ENCODE assay signal across 1 cellular context in the genomic region with DNA sequence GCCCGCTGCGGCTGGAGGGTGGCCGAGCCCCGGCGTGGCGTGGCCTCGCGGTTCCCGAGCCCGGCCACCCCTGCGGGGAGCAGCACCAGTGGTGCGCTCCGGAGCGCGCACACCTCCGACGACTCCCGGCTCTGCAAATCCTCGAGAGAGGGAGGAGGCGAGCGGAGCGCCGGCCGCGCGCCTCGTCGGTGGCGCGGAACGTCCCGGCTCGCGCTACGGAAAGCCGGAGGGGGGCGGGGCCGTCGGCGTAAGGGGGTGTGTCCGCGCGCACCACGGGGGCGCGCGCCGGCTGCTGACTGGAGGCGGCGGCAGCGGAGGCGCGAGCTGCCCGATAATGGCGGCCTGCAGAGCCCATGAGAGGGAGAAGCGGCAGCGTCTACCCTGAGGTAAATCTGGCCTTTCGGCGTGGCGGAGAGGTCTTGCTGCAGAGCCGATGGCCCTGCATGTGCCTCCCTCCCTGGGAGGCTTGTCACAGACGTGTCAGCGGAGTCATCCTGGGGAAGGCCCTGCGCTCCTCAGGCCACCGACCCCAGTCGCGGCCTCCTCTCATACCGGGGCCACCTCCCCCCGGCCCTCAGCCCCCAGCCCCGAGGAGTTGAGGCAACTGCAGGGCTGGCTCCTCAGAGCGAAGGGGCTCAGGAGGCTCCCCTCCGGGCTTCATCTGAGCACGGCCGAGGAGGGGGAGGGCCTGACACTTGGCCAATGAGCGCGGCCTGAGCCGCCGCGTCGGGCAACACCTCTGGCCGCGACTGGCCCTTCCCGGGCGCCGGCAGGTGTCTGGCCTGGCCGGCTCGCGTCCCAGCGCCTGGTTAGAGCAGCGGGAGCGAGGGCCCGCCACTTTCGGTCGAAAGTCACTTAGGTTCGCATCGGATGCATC.
TF ChIP-seq lines count a peak whose summit lies in the region.

A gene (plus strand): TSS at position 295 of the 877 bp plus-strand sequence. CDS start 2,485 bp downstream, outside the sequence.

TF ChIP-seq in K562, 482 proteins besides CTCF, POLR2A, EP300 and RAD21 (continued from another document and continues in another):
- TF ChIP-seq, protein P1, sequence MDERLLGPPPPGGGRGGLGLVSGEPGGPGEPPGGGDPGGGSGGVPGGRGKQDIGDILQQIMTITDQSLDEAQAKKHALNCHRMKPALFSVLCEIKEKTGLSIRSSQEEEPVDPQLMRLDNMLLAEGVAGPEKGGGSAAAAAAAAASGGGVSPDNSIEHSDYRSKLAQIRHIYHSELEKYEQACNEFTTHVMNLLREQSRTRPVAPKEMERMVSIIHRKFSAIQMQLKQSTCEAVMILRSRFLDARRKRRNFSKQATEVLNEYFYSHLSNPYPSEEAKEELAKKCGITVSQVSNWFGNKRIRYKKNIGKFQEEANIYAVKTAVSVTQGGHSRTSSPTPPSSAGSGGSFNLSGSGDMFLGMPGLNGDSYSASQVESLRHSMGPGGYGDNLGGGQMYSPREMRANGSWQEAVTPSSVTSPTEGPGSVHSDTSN (CRISPR knock-in tag; IDR thresholded peaks at IDR 0.05; ENCODE audit: low read depth): no peak
- TF ChIP-seq, protein P1 (tag; conservative IDR thresholded peaks at IDR 0.05; ENCODE audit: low read depth): no peak
- TF ChIP-seq, protein P2, sequence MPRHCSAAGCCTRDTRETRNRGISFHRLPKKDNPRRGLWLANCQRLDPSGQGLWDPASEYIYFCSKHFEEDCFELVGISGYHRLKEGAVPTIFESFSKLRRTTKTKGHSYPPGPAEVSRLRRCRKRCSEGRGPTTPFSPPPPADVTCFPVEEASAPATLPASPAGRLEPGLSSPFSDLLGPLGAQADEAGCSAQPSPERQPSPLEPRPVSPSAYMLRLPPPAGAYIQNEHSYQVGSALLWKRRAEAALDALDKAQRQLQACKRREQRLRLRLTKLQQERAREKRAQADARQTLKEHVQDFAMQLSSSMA (CRISPR knock-in tag; IDR thresholded peaks at IDR 0.05): no peak
- peak; percentile 69; the same call in 1 of the 2 replicates for TF ChIP-seq POLR2H (tag; IDR thresholded peaks at IDR 0.05; ENCODE audit: low read depth)
- no peak for TF ChIP-seq BRD4 (IDR thresholded peaks at IDR 0.05)
- TF ChIP-seq ZNF174 (CRISPR knock-in tag; IDR thresholded peaks at IDR 0.05): no peak
- no peak for TF ChIP-seq FOXP1 (CRISPR knock-in tag; IDR thresholded peaks at IDR 0.05)
- TF ChIP-seq, protein P3, sequence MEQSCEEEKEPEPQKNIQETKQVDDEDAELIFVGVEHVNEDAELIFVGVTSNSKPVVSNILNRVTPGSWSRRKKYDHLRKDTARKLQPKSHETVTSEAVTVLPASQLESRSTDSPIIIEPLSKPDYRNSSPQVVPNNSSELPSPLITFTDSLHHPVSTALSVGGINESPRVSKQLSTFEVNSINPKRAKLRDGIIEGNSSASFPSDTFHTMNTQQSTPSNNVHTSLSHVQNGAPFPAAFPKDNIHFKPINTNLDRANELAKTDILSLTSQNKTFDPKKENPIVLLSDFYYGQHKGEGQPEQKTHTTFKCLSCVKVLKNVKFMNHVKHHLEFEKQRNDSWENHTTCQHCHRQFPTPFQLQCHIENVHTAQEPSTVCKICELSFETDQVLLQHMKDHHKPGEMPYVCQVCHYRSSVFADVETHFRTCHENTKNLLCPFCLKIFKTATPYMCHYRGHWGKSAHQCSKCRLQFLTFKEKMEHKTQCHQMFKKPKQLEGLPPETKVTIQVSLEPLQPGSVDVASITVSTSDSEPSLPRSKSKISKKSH (CRISPR knock-in tag; IDR thresholded peaks at IDR 0.05): no peak
- TF ChIP-seq, protein P4, sequence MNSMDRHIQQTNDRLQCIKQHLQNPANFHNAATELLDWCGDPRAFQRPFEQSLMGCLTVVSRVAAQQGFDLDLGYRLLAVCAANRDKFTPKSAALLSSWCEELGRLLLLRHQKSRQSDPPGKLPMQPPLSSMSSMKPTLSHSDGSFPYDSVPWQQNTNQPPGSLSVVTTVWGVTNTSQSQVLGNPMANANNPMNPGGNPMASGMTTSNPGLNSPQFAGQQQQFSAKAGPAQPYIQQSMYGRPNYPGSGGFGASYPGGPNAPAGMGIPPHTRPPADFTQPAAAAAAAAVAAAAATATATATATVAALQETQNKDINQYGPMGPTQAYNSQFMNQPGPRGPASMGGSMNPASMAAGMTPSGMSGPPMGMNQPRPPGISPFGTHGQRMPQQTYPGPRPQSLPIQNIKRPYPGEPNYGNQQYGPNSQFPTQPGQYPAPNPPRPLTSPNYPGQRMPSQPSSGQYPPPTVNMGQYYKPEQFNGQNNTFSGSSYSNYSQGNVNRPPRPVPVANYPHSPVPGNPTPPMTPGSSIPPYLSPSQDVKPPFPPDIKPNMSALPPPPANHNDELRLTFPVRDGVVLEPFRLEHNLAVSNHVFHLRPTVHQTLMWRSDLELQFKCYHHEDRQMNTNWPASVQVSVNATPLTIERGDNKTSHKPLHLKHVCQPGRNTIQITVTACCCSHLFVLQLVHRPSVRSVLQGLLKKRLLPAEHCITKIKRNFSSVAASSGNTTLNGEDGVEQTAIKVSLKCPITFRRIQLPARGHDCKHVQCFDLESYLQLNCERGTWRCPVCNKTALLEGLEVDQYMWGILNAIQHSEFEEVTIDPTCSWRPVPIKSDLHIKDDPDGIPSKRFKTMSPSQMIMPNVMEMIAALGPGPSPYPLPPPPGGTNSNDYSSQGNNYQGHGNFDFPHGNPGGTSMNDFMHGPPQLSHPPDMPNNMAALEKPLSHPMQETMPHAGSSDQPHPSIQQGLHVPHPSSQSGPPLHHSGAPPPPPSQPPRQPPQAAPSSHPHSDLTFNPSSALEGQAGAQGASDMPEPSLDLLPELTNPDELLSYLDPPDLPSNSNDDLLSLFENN (IDR thresholded peaks at IDR 0.05; ENCODE audit: low read depth in 2 of 2, low read length in 2 of 2): no peak
- peak; percentile 77 for TF ChIP-seq EGR1 (conservative IDR thresholded peaks at IDR 0.05)
- TF ChIP-seq LCOR (CRISPR knock-in tag; IDR thresholded peaks at IDR 0.05): peak; percentile 19; the same call in 1 of the 2 replicates
- TF ChIP-seq, protein P5, sequence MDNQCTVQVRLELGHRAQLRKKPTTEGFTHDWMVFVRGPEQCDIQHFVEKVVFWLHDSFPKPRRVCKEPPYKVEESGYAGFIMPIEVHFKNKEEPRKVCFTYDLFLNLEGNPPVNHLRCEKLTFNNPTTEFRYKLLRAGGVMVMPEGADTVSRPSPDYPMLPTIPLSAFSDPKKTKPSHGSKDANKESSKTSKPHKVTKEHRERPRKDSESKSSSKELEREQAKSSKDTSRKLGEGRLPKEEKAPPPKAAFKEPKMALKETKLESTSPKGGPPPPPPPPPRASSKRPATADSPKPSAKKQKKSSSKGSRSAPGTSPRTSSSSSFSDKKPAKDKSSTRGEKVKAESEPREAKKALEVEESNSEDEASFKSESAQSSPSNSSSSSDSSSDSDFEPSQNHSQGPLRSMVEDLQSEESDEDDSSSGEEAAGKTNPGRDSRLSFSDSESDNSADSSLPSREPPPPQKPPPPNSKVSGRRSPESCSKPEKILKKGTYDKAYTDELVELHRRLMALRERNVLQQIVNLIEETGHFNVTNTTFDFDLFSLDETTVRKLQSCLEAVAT (IDR thresholded peaks at IDR 0.05): peak; percentile 44 to 66; a peak in 2 of 4 replicates
- TF ChIP-seq SRSF1 (IDR thresholded peaks at IDR 0.05; ENCODE audit: low read depth, low read length): no peak
- TF ChIP-seq PHF8 (IDR thresholded peaks at IDR 0.05; ENCODE audit: borderline replicate concordance, low read length): peak; percentile 72
- peak; percentile 68 for TF ChIP-seq POU5F1 (IDR thresholded peaks at IDR 0.05; ENCODE audit: borderline replicate concordance, low read depth, low read length, partially characterized antibody)
- TF ChIP-seq TOE1 (IDR thresholded peaks at IDR 0.05; ENCODE audit: borderline replicate concordance): no peak
- no peak for TF ChIP-seq TOE1 (CRISPR knock-in tag; IDR thresholded peaks at IDR 0.05; ENCODE audit: borderline replicate concordance, low read depth)
- TF ChIP-seq POLR2G (IDR thresholded peaks at IDR 0.05; ENCODE audit: low read depth, low read length): peak; percentile 82
- TF ChIP-seq FOSL1 (tag; conservative IDR thresholded peaks at IDR 0.05): no peak
- TF ChIP-seq PHTF2 (CRISPR knock-in tag; IDR thresholded peaks at IDR 0.05): no peak
- no peak for TF ChIP-seq ELF1 (tag; IDR thresholded peaks at IDR 0.05)
- peak; percentile 74; the same call in 1 of the 2 replicates for TF ChIP-seq DMBX1 (CRISPR knock-in tag; IDR thresholded peaks at IDR 0.05; ENCODE audit: borderline replicate concordance)
- TF ChIP-seq MBD2 (IDR thresholded peaks at IDR 0.05; ENCODE audit: borderline replicate concordance, low read depth): 0 out of 2 replicates have a peak, but pooled peaks have one; percentile 8
- TF ChIP-seq COPS2 (conservative IDR thresholded peaks at IDR 0.05): no peak
- TF ChIP-seq TARDBP (IDR thresholded peaks at IDR 0.05): 0 out of 2 replicates have a peak, but pooled peaks have one; percentile 21
- TF ChIP-seq HNRNPH1 (optimal IDR thresholded peaks at IDR 0.05; ENCODE audit: low read depth, low read length): no peak
- TF ChIP-seq, protein P6, sequence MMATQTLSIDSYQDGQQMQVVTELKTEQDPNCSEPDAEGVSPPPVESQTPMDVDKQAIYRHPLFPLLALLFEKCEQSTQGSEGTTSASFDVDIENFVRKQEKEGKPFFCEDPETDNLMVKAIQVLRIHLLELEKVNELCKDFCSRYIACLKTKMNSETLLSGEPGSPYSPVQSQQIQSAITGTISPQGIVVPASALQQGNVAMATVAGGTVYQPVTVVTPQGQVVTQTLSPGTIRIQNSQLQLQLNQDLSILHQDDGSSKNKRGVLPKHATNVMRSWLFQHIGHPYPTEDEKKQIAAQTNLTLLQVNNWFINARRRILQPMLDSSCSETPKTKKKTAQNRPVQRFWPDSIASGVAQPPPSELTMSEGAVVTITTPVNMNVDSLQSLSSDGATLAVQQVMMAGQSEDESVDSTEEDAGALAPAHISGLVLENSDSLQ (IDR thresholded peaks at IDR 0.05): peak; percentile 32
- no peak; the same call in 1 of the 2 replicates for TF ChIP-seq CHCHD3 (CRISPR knock-in tag; IDR thresholded peaks at IDR 0.05)
- TF ChIP-seq KLF16 (IDR thresholded peaks at IDR 0.05): peak; percentile 66
- TF ChIP-seq GATAD2A (IDR thresholded peaks at IDR 0.05): no peak
- TF ChIP-seq PHB2 (IDR thresholded peaks at IDR 0.05; ENCODE audit: low read depth): no peak
- peak; percentile 20; the same call in 1 of the 2 replicates for TF ChIP-seq SMARCE1 (IDR thresholded peaks at IDR 0.05)
- TF ChIP-seq NFXL1 (CRISPR knock-in tag; IDR thresholded peaks at IDR 0.05): no peak
- TF ChIP-seq, protein P7, sequence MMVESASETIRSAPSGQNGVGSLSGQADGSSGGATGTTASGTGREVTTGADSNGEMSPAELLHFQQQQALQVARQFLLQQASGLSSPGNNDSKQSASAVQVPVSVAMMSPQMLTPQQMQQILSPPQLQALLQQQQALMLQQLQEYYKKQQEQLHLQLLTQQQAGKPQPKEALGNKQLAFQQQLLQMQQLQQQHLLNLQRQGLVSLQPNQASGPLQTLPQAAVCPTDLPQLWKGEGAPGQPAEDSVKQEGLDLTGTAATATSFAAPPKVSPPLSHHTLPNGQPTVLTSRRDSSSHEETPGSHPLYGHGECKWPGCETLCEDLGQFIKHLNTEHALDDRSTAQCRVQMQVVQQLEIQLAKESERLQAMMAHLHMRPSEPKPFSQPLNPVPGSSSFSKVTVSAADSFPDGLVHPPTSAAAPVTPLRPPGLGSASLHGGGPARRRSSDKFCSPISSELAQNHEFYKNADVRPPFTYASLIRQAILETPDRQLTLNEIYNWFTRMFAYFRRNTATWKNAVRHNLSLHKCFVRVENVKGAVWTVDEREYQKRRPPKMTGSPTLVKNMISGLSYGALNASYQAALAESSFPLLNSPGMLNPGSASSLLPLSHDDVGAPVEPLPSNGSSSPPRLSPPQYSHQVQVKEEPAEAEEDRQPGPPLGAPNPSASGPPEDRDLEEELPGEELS (CRISPR knock-in tag; IDR thresholded peaks at IDR 0.05; ENCODE audit: borderline replicate concordance): peak; percentile 69; the same call in 1 of the 2 replicates
- no peak for TF ChIP-seq SMARCB1 (IDR thresholded peaks at IDR 0.05; ENCODE audit: insufficient read length, low read depth)
- TF ChIP-seq TRIM24 (IDR thresholded peaks at IDR 0.05): no peak
- 0 out of 2 replicates have a peak, but pooled peaks have one; percentile 51 for TF ChIP-seq OTX1 (CRISPR knock-in tag; IDR thresholded peaks at IDR 0.05)
- TF ChIP-seq SMC3 (conservative IDR thresholded peaks at IDR 0.05; ENCODE audit: insufficient read depth, low read depth, low read length): no peak; the same call in 1 of the 2 replicates
- no peak for TF ChIP-seq CBX5 (IDR thresholded peaks at IDR 0.05; ENCODE audit: borderline replicate concordance, low read depth)
- TF ChIP-seq HDAC2 (IDR thresholded peaks at IDR 0.05): peak; percentile 82; the same call in 1 of the 2 replicates
- no peak for TF ChIP-seq HMG20B (CRISPR knock-in tag; IDR thresholded peaks at IDR 0.05)
- no peak for TF ChIP-seq ZNF184 (CRISPR knock-in tag; IDR thresholded peaks at IDR 0.05)
- no peak for TF ChIP-seq TFAM (CRISPR knock-in tag; conservative IDR thresholded peaks at IDR 0.05)
- TF ChIP-seq, protein P8, sequence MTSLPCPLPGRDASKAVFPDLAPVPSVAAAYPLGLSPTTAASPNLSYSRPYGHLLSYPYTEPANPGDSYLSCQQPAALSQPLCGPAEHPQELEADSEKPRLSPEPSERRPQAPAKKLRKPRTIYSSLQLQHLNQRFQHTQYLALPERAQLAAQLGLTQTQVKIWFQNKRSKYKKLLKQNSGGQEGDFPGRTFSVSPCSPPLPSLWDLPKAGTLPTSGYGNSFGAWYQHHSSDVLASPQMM (CRISPR knock-in tag; IDR thresholded peaks at IDR 0.05): no peak
- TF ChIP-seq TCF3 (CRISPR knock-in tag; IDR thresholded peaks at IDR 0.05): no peak
- no peak for TF ChIP-seq FOXM1 (IDR thresholded peaks at IDR 0.05; ENCODE audit: low read depth)
- TF ChIP-seq FOXM1 (CRISPR knock-in tag; IDR thresholded peaks at IDR 0.05; ENCODE audit: low read depth): 0 out of 2 replicates have a peak, but pooled peaks have one; percentile 53
- TF ChIP-seq, protein P9, sequence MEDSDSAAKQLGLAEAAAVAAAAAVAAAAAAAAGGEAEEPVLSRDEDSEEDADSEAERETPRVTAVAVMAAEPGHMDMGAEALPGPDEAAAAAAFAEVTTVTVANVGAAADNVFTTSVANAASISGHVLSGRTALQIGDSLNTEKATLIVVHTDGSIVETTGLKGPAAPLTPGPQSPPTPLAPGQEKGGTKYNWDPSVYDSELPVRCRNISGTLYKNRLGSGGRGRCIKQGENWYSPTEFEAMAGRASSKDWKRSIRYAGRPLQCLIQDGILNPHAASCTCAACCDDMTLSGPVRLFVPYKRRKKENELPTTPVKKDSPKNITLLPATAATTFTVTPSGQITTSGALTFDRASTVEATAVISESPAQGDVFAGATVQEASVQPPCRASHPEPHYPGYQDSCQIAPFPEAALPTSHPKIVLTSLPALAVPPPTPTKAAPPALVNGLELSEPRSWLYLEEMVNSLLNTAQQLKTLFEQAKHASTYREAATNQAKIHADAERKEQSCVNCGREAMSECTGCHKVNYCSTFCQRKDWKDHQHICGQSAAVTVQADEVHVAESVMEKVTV (CRISPR knock-in tag; IDR thresholded peaks at IDR 0.05): 0 out of 2 replicates have a peak, but pooled peaks have one; percentile 24
